21 cellular contexts compared by ENCODE assay signal in the genomic region with DNA sequence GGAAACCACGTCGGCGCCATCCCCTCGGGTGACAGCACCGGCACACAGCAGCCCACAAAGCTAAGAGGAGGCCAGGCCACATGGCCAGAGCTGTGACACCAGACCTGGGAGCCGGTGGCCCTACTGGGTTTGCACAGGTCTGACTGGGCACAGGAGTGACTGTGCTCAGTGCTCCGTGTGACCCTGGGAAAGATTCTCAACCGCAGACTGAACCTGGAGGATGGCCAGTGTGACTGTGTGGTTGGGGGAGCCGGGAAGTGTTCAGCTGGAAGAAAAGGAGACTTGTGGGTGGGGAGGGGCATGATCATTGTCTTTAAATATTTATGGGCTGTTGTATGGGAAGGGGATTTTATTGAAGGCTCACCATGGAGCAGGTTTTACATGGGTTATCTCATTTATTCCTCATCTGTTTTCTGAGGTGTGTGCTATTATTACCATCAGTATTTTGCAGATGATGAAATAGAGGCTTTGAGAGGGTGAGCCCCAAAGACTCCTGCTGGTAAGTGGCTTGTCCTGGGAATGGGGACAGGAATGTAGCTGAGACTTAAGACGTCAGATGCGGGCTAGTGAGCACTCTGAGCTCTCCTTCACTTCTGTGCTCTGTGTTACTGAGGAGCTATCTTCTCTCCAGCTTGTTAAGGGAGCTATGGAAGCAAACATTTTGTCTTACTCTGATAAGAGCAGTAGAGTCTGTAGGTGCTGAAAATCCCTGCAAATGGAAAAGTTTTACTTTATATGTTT.
DNase-seq lines count a peak whose midpoint lies in the region; ATAC-seq, FAIRE-seq and TF ChIP-seq lines count a peak whose summit lies in the region.
"Had no signal": no experiment of that assay in that cellular context is flagged by ENCODE, and none has a peak within 500 bp of the region (broad histone marks: within the 10 kb centered on the region; RNA-seq: fewer than 3 reads in every experiment).

No MANE protein-coding gene starts in this region.

- FAIRE-seq in RCC 7860 (lab: Jason Lieb, UNC) (peak; percentile 74), H1 (lab: Jason Lieb, UNC) (no peak)

- no peak overlapping the region for H2AFZ ChIP-seq in H1 (ENCODE audit: low read length)
- no peak overlapping the region for H2AFZ ChIP-seq in neural progenitor cell (replicated peaks)

- TF ChIP-seq EP300 in H1 (IDR thresholded peaks at IDR 0.05; ENCODE audit: borderline replicate concordance in 1 of 2, low read depth in 2 of 2, low read length in 2 of 2) = no peak

- no peak for TF ChIP-seq CTCF in H1 (IDR thresholded peaks at IDR 0.05; ENCODE audit: control extremely low read depth in 1 of 3, insufficient read depth in 1 of 3, low read depth in 1 of 3, low read length in 3 of 3)
- no peak for TF ChIP-seq CTCF in neural progenitor cell (IDR thresholded peaks at IDR 0.05)

- no peak overlapping the region for H3K18ac ChIP-seq in H1 (ENCODE audit: extremely low read depth, low read length)

- DNase-seq in G401 (ENCODE audit: low spot score) (peak; percentile 7), RCC 7860 (ENCODE audit: low spot score) (peak; percentile 50), H1 (ENCODE audit: low read depth in 1 of 2, low spot score in 2 of 2) (no peak), neural progenitor cell (ENCODE audit: low spot score) (peak; percentile 30), NCI-H2196 (lab: John Stamatoyannopoulos, UW; ENCODE audit: unreplicated experiment) (no peak)
- DNase-seq: AML-193; Calu3; CD8-positive, alpha-beta T cell; DMS153; HCEC 1CT; Karpas-422; NCI-H1417 treated with DMSO at 0.1 percent for 48 hours; NCI-H187; NCI-H226; NCI-H510A treated with DMSO at 0.1 percent for 48 hours; NCI-H748 treated with DMSO at 0.1 percent for 48 hours had no signal

- no peaks in the 10 kb centered on the region for H4K20me1 ChIP-seq in H1 (replicated peaks in 1 of 2; ENCODE audit: control insufficient read depth in 1 of 2, insufficient read depth in 2 of 2, low read length in 2 of 2)
- H4K20me1 ChIP-seq in neural progenitor cell (ENCODE audit: low read depth) = no peaks in the 10 kb centered on the region

- H3K23me2 ChIP-seq in H1 (ENCODE audit: low read depth, low read length) = no peaks in the 10 kb centered on the region

- H3K27ac ChIP-seq in H1 (ENCODE audit: low read depth, low read length) = no peak overlapping the region
- H3K27ac ChIP-seq in neural progenitor cell = no peak overlapping the region

- H3K27me3 ChIP-seq in H1 (replicated peaks in 1 of 4; ENCODE audit: control insufficient read depth in 3 of 4, extremely low read depth in 1 of 4, insufficient read depth in 3 of 4, low read length in 3 of 4) (no peaks in the 10 kb centered on the region), neural progenitor cell (no peaks in the 10 kb centered on the region)

- peaks cover 0 to 8% (median 1%) of the 10 kb centered on the region in 4 experiments; a peak in 4 of 7 replicates for H3K4me1 ChIP-seq in H1 (replicated peaks in 1 of 4; ENCODE audit: control insufficient read depth in 3 of 4, insufficient read depth in 4 of 4, low read length in 3 of 4)
- H3K4me1 ChIP-seq in neural progenitor cell = peaks cover 30% of the 10 kb centered on the region

- no peaks in the 10 kb centered on the region for H3F3A ChIP-seq in neural progenitor cell (ENCODE audit: low read depth)

- 0 out of 2 replicates have a peak overlapping the region, but pooled peaks have one; percentile 27 for H2BK12ac ChIP-seq in H1 (ENCODE audit: low read depth, low read length)

- H3K9me3 Mint-ChIP-seq in neural progenitor cell = no peaks in the 10 kb centered on the region
- H3K9me3 Mint-ChIP-seq: CD8-positive, alpha-beta T cell had no signal

- H3K79me1 ChIP-seq in H1 (ENCODE audit: low read depth, low read length) = no peaks in the 10 kb centered on the region; the same call in 1 of the 2 replicates

- no peak overlapping the region for H3K9ac ChIP-seq in H1 (replicated peaks in 1 of 4; ENCODE audit: extremely low read depth in 1 of 4, low read depth in 3 of 4, low read length in 3 of 4)
- H3K9ac ChIP-seq in neural progenitor cell = no peak overlapping the region

- ATAC-seq in HG02798 (IDR thresholded peaks at IDR 0.05; ENCODE audit: poor library complexity, unreplicated experiment) = no peak
- ATAC-seq in HG02852 (IDR thresholded peaks at IDR 0.05; ENCODE audit: unreplicated experiment) = no peak
- no peak for ATAC-seq in HG03432 (IDR thresholded peaks at IDR 0.05; ENCODE audit: unreplicated experiment)
- ATAC-seq: CD8-positive, alpha-beta T cell; Panc1; SK-N-SH treated with all-trans-retinoic acid at 6 μM for 48 hours had no signal

- no peak overlapping the region for H4K91ac ChIP-seq in H1 (replicated peaks; ENCODE audit: insufficient read length, low read length)

- no peak for TF ChIP-seq POLR2A in H1 (IDR thresholded peaks at IDR 0.05; ENCODE audit: control extremely low read depth in 1 of 2, low read depth in 2 of 2, low read length in 2 of 2)

- H3K36me3 ChIP-seq in H1 (ENCODE audit: control insufficient read depth in 2 of 4, insufficient read depth in 4 of 4, low read length in 3 of 4) (no peaks in the 10 kb centered on the region), neural progenitor cell (no peaks in the 10 kb centered on the region)

- no peaks in the 10 kb centered on the region for H3K9me3 ChIP-seq in H1 (ENCODE audit: insufficient read depth in 2 of 2, low read depth in 1 of 2, low read length in 1 of 2)
- H3K9me3 ChIP-seq in neural progenitor cell (ENCODE audit: low read depth) = no peaks in the 10 kb centered on the region

- H2AK5ac ChIP-seq in H1 (ENCODE audit: low read depth, low read length) = peak overlapping the region; percentile 93; the same call in 1 of the 2 replicates

- H3K4me2 ChIP-seq in H1 (ENCODE audit: insufficient read depth in 1 of 2, low read depth in 2 of 2, low read length in 2 of 2) = no peak overlapping the region
- H3K4me2 ChIP-seq in neural progenitor cell = no peak overlapping the region

- H3K56ac ChIP-seq in H1 (replicated peaks; ENCODE audit: insufficient read length, low read depth, low read length) = no peak overlapping the region

- WGBS in H1 (ENCODE audit: extremely low coverage in 1 of 2, insufficient coverage in 1 of 2, insufficient read length in 1 of 2, insufficient replicate concordance in 2 of 2, low coverage in 1 of 2, low lambda C conversion rate in 2 of 2, missing lambda C conversion rate in 1 of 2), 2 experiments = 80% methylated on average over 11 of the region's 11 CpGs; no CpG with 5 or more reads in 1 of the 2 experiments

- no peak overlapping the region for H3K4ac ChIP-seq in H1 (replicated peaks; ENCODE audit: insufficient read length, low read depth, low read length)

- no peak overlapping the region for H3K14ac ChIP-seq in H1 (ENCODE audit: insufficient read length)

- POLR2A ChIA-PET in H1 (lab: Charles Lee; ENCODE audit: partially characterized antibody) = interaction anchor here (0.6 kb wide), 1 partner anchor 121 kb away, joined by 3 read pairs; no protein-coding TSS in a partner anchor

- H3K36me3 Mint-ChIP-seq in neural progenitor cell = no peaks in the 10 kb centered on the region
- H3K36me3 Mint-ChIP-seq: CD8-positive, alpha-beta T cell had no signal

- H3K27ac Mint-ChIP-seq in neural progenitor cell = no peak overlapping the region
- H3K27ac Mint-ChIP-seq: CD8-positive, alpha-beta T cell had no signal

- H4K8ac ChIP-seq in H1 (ENCODE audit: extremely low read depth, insufficient read depth, low read length) = 0 out of 2 replicates have a peak overlapping the region, but pooled peaks have one; percentile 19

- in situ Hi-C loops in G401 (cut with HindIII; ENCODE audit: low sequenced_read_pairs) = no loop called here

- no peak overlapping the region for H2BK15ac ChIP-seq in H1 (ENCODE audit: low read length)

- H3K23ac ChIP-seq in H1 (ENCODE audit: insufficient read length) = no peak overlapping the region

- H4K5ac ChIP-seq in H1 (ENCODE audit: insufficient read length, low read depth, low read length) = no peak overlapping the region

- no peak overlapping the region for H3K4me3 ChIP-seq in H1 (ENCODE audit: extremely low read depth in 1 of 4, insufficient read depth in 2 of 4, low read depth in 3 of 4, low read length in 4 of 4)
- H3K4me3 ChIP-seq in neural progenitor cell = no peak overlapping the region

- H3K4me3 Mint-ChIP-seq in neural progenitor cell = no peak overlapping the region
- H3K4me3 Mint-ChIP-seq: CD8-positive, alpha-beta T cell had no signal

- no peak overlapping the region for H2BK120ac ChIP-seq in H1 (replicated peaks; ENCODE audit: low read depth, low read length)

- H3K79me2 ChIP-seq in H1 (ENCODE audit: control insufficient read depth in 1 of 2, insufficient read depth in 2 of 2, low read length in 2 of 2) (no peaks in the 10 kb centered on the region), neural progenitor cell (ENCODE audit: low read depth) (no peaks in the 10 kb centered on the region)

- peaks cover 4% of the 10 kb centered on the region for H3K27me3 Mint-ChIP-seq in neural progenitor cell (ENCODE audit: insufficient read depth, low read depth)

- no peak for TF ChIP-seq RAD21 in H1 (IDR thresholded peaks at IDR 0.05 in 1 of 2, conservative IDR thresholded peaks at IDR 0.05 in 1 of 2; ENCODE audit: low read depth in 2 of 2, low read length in 2 of 2)

- H2BK20ac ChIP-seq in H1 (ENCODE audit: low read length) = no peak overlapping the region

- H3K4me1 Mint-ChIP-seq in neural progenitor cell = peaks cover 42% of the 10 kb centered on the region

- CTCF ChIA-PET in H1 (lab: Charles Lee; ENCODE audit: partially characterized antibody) = interaction anchor here (1.0 to 2.5 kb wide), 9 partner anchors 12 to 187 kb away, joined by 3 to 8 read pairs (median 4); partner anchors contain the start of gene MRPS33

- H2BK5ac ChIP-seq in H1 (ENCODE audit: low read depth, low read length) = peak overlapping the region; percentile 88; the same call in 1 of the 2 replicates

TF ChIP-seq in H1, 55 proteins besides CTCF, POLR2A, EP300 and RAD21:
- no peak for TF ChIP-seq NRF1 (IDR thresholded peaks at IDR 0.05; ENCODE audit: low read depth, low read length)
- no peak for TF ChIP-seq TBP (IDR thresholded peaks at IDR 0.05; ENCODE audit: low read depth, low read length)
- no peak for TF ChIP-seq BRCA1 (IDR thresholded peaks at IDR 0.05; ENCODE audit: low read depth, low read length)
- TF ChIP-seq CTBP2 (IDR thresholded peaks at IDR 0.05; ENCODE audit: borderline replicate concordance, insufficient read depth, insufficient read length, low read length) = no peak
- TF ChIP-seq TCF12 (IDR thresholded peaks at IDR 0.05; ENCODE audit: low read depth, low read length) = no peak
- no peak for TF ChIP-seq SAP30 (IDR thresholded peaks at IDR 0.05; ENCODE audit: insufficient read depth, insufficient replicate concordance, low read length)
- no peak for TF ChIP-seq GABPA (IDR thresholded peaks at IDR 0.05; ENCODE audit: borderline replicate concordance, insufficient read depth, low read length)
- no peak for TF ChIP-seq JUN (IDR thresholded peaks at IDR 0.05; ENCODE audit: low read depth, low read length)
- TF ChIP-seq KDM4A (IDR thresholded peaks at IDR 0.05; ENCODE audit: low read depth, low read length, severe bottlenecking) = no peak
- TF ChIP-seq CHD1 (IDR thresholded peaks at IDR 0.05; ENCODE audit: low read depth, low read length) = no peak

Comparison
In these comparisons a context has a peak if more than half of its experiments do, and no peak if none do; other contexts are left out.
1. DNase-seq: peak in G401 (single experiment), RCC 7860 (single experiment) and neural progenitor cell (single experiment); none in H1 (0 of 2) and NCI-H2196 (single experiment).